21 cellular contexts compared by ENCODE assay signal in genomic region chr15:74752011-74752410, GRCh38. TPM values are rescaled to one million over a fixed set of nuclear protein-coding genes. Genes with fewer than 3 reads are reported as not detected.
DNase-seq lines count a peak whose midpoint lies in the region; ATAC-seq, FAIRE-seq and TF ChIP-seq lines count a peak whose summit lies in the region.
"Had no signal": no experiment of that assay in that cellular context is flagged by ENCODE, and none has a peak within 500 bp of the region (broad histone marks: within the 10 kb centered on the region; RNA-seq: fewer than 3 reads in every experiment).

No MANE protein-coding gene starts in this region.

- H2AK5ac ChIP-seq in neuronal stem cell (ENCODE audit: low read depth, low read length): no peak overlapping the region

- H3K23ac ChIP-seq in neuronal stem cell (ENCODE audit: low read depth, low read length, poor library complexity): no peak overlapping the region

- no TSS peak for BruUV-seq in HepG2 (replicated peaks; lab: Mats Ljungman, UMichigan)

- no peak overlapping the region for H3K4me3 Mint-ChIP-seq in chondrocyte (ENCODE audit: unreplicated experiment)
- H3K4me3 Mint-ChIP-seq: CD14-positive monocyte; CD8-positive, alpha-beta T cell had no signal

- H3K27me3 Mint-ChIP-seq in chondrocyte (ENCODE audit: low read depth): no peaks in the 10 kb centered on the region

- TF ChIP-seq EP300 in HepG2 (IDR thresholded peaks at IDR 0.05; ENCODE audit: low read depth in 2 of 2, low read length in 2 of 2) (no peak), HepG2 (CRISPR knock-in tag; IDR thresholded peaks at IDR 0.05; ENCODE audit: borderline replicate concordance) (no peak)

- H2BK12ac ChIP-seq in neuronal stem cell (ENCODE audit: low read length): no peak overlapping the region

- no peaks in the 10 kb centered on the region for H3K9me3 Mint-ChIP-seq in chondrocyte (ENCODE audit: low read depth)
- H3K9me3 Mint-ChIP-seq: CD14-positive monocyte; CD8-positive, alpha-beta T cell had no signal

- no peak for TF ChIP-seq RAD21 in HepG2 (CRISPR knock-in tag; IDR thresholded peaks at IDR 0.05)

- H3K27ac Mint-ChIP-seq in chondrocyte (ENCODE audit: unreplicated experiment): no peak overlapping the region
- H3K27ac Mint-ChIP-seq: CD14-positive monocyte; CD8-positive, alpha-beta T cell had no signal

- intact Hi-C loops in right lobe of liver (cut with DNase I) (no loop called here), HepG2 (cut with micrococcal nuclease; ENCODE audit: unreplicated experiment) (no loop called here), left lung (cut with DNase I) (no loop called here), upper lobe of right lung (cut with DNase I) (no loop called here), colonic mucosa (cut with DNase I) (no loop called here)

- DNase-seq in right lobe of liver (peak in 1 of 3 donors; percentile 30), HepG2 (ENCODE audit: low spot score) (no peak), left lung (no peak), neuronal stem cell (ENCODE audit: low spot score) (no peak), upper lobe of right lung (no peak), chondrocyte (ENCODE audit: low spot score) (no peak), colonic mucosa (no peak)
- DNase-seq: CD8-positive, alpha-beta T cell; COR-L47; DMS153; DMS79 treated with DMSO at 0.1 percent for 48 hours had no signal

- H3K4me2 ChIP-seq in HepG2 (ENCODE audit: low read depth, low read length): no peak overlapping the region
- no peak overlapping the region for H3K4me2 ChIP-seq in neuronal stem cell (ENCODE audit: insufficient read depth, low read length, poor library complexity, severe bottlenecking)

- no peak overlapping the region for H3K27ac ChIP-seq in right lobe of liver
- H3K27ac ChIP-seq in HepG2 (ENCODE audit: extremely low read length, insufficient read depth, low read length): no peak overlapping the region
- H3K27ac ChIP-seq in left lung: no peak overlapping the region
- no peak overlapping the region for H3K27ac ChIP-seq in neuronal stem cell (replicated peaks; ENCODE audit: low read length)
- H3K27ac ChIP-seq in upper lobe of right lung: peak overlapping the region; percentile 6
- H3K27ac ChIP-seq in colonic mucosa: no peak overlapping the region
- H3K27ac ChIP-seq: 22Rv1 had no signal

- peaks cover 0 to 11% (median 0%) of the 10 kb centered on the region in 4 donors for H3K36me3 ChIP-seq in right lobe of liver
- H3K36me3 ChIP-seq in HepG2 (replicated peaks in 1 of 2; ENCODE audit: control insufficient read depth in 1 of 2, insufficient read depth in 2 of 2, low read length in 2 of 2): no peaks in the 10 kb centered on the region
- no peaks in the 10 kb centered on the region for H3K36me3 ChIP-seq in left lung
- H3K36me3 ChIP-seq in neuronal stem cell (replicated peaks in 1 of 2; ENCODE audit: control insufficient read depth in 2 of 2, insufficient read depth in 2 of 2, low read length in 2 of 2): no peaks in the 10 kb centered on the region
- H3K36me3 ChIP-seq in upper lobe of right lung: no peaks in the 10 kb centered on the region
- no peaks in the 10 kb centered on the region for H3K36me3 ChIP-seq in colonic mucosa

- TF ChIP-seq CTCF in right lobe of liver (IDR thresholded peaks at IDR 0.05) (no peak), HepG2 (CRISPR knock-in tag; IDR thresholded peaks at IDR 0.05) (no peak), left lung (IDR thresholded peaks at IDR 0.05) (no peak), upper lobe of right lung (IDR thresholded peaks at IDR 0.05) (no peak), chondrocyte (IDR thresholded peaks at IDR 0.05) (no peak), colonic mucosa (IDR thresholded peaks at IDR 0.05) (no peak)

- peak overlapping the region; percentile 32 for H3K14ac ChIP-seq in neuronal stem cell (ENCODE audit: low read length)

- H3K9ac ChIP-seq in HepG2 (ENCODE audit: insufficient read depth, low read depth, low read length): no peak overlapping the region
- no peak overlapping the region for H3K9ac ChIP-seq in neuronal stem cell (ENCODE audit: low read depth, low read length, poor library complexity)
- no peak overlapping the region for H3K9ac ChIP-seq in colonic mucosa (ENCODE audit: low read depth in 2 of 2, low read length in 2 of 2)

- ATAC-seq in right lobe of liver (no peak), HepG2 (no peak), left lung (peak; percentile 11), upper lobe of right lung (peak; percentile 3), HG02885 (IDR thresholded peaks at IDR 0.05; ENCODE audit: poor library complexity, unreplicated experiment) (no peak)
- ATAC-seq: CD8-positive, alpha-beta T cell had no signal

- CTCF ChIA-PET in HepG2 (lab: Yijun Ruan, JAX; ENCODE audit: low intra/inter-chr PET ratio, low total read pairs): no interaction called here

- no peaks in the 10 kb centered on the region for H3K9me3 ChIP-seq in right lobe of liver
- no peaks in the 10 kb centered on the region for H3K9me3 ChIP-seq in HepG2 (ENCODE audit: low read length)
- no peaks in the 10 kb centered on the region for H3K9me3 ChIP-seq in left lung
- peaks cover 0 to 2% of the 10 kb centered on the region in 2 donors for H3K9me3 ChIP-seq in neuronal stem cell (replicated peaks in 1 of 2; ENCODE audit: control insufficient read depth in 2 of 2, insufficient read depth in 1 of 2, low read depth in 1 of 2, low read length in 2 of 2)
- H3K9me3 ChIP-seq in upper lobe of right lung: no peaks in the 10 kb centered on the region
- H3K9me3 ChIP-seq in colonic mucosa: no peaks in the 10 kb centered on the region

- no peak overlapping the region for H3K18ac ChIP-seq in neuronal stem cell (ENCODE audit: low read length)

- H2BK15ac ChIP-seq in neuronal stem cell (ENCODE audit: low read length): no peak overlapping the region

- H2AFZ ChIP-seq in HepG2 (ENCODE audit: low read length): no peak overlapping the region
- no peak overlapping the region for H2AFZ ChIP-seq in neuronal stem cell (ENCODE audit: low read length)

- no peak overlapping the region for H4K91ac ChIP-seq in neuronal stem cell (ENCODE audit: low read depth, low read length, poor library complexity)

- H3K4ac ChIP-seq in neuronal stem cell (ENCODE audit: low read length): no peak overlapping the region

- H4K20me1 ChIP-seq in HepG2 (ENCODE audit: insufficient read depth, low read length): no peaks in the 10 kb centered on the region

- H3K79me1 ChIP-seq in neuronal stem cell (ENCODE audit: low read depth, low read length): no peaks in the 10 kb centered on the region

- no peak overlapping the region for H2BK5ac ChIP-seq in neuronal stem cell (ENCODE audit: low read length)

- no peak overlapping the region for H4K8ac ChIP-seq in neuronal stem cell (ENCODE audit: low read depth, low read length)

- H3K4me1 ChIP-seq in right lobe of liver: peaks cover 0 to 32% (median 13%) of the 10 kb centered on the region in 4 donors
- H3K4me1 ChIP-seq in HepG2 (ENCODE audit: insufficient read depth, low read length): peaks cover 27% of the 10 kb centered on the region
- H3K4me1 ChIP-seq in left lung: no peaks in the 10 kb centered on the region
- peaks cover 0 to 11% of the 10 kb centered on the region in 2 donors for H3K4me1 ChIP-seq in neuronal stem cell (ENCODE audit: control insufficient read depth in 2 of 2, insufficient read depth in 1 of 2, low read depth in 1 of 2, low read length in 2 of 2)
- no peaks in the 10 kb centered on the region for H3K4me1 ChIP-seq in upper lobe of right lung
- H3K4me1 ChIP-seq in colonic mucosa: no peaks in the 10 kb centered on the region

- peaks cover 13% of the 10 kb centered on the region for H3K4me1 Mint-ChIP-seq in chondrocyte (ENCODE audit: low read depth)
- H3K4me1 Mint-ChIP-seq: CD14-positive monocyte had no signal

- H3K79me2 ChIP-seq in HepG2 (ENCODE audit: insufficient read depth, low read length): no peaks in the 10 kb centered on the region

- no peak for TF ChIP-seq POLR2A in right lobe of liver (IDR thresholded peaks at IDR 0.05)
- TF ChIP-seq POLR2A in HepG2 (IDR thresholded peaks at IDR 0.05; ENCODE audit: insufficient read depth in 1 of 2, low read depth in 2 of 2, low read length in 2 of 2): no peak

- no peaks in the 10 kb centered on the region for H3K36me3 Mint-ChIP-seq in chondrocyte (ENCODE audit: low read depth)
- H3K36me3 Mint-ChIP-seq: CD14-positive monocyte; CD8-positive, alpha-beta T cell had no signal

- H2BK120ac ChIP-seq in neuronal stem cell (ENCODE audit: low read depth, low read length): no peak overlapping the region

- no peak for FAIRE-seq in HepG2 (lab: Jason Lieb, UNC)
- FAIRE-seq: D721Med, G401.6, GM12891, H1 had no signal

- H3K4me3 ChIP-seq in right lobe of liver (peak overlapping the region in 2 of 3 donors; percentile 42 to 48), HepG2 (replicated peaks in 1 of 3; ENCODE audit: insufficient read depth in 1 of 3, low read depth in 2 of 3, low read length in 3 of 3) (no peak overlapping the region), left lung (no peak overlapping the region), neuronal stem cell (ENCODE audit: low read length in 2 of 2) (no peak overlapping the region), upper lobe of right lung (no peak overlapping the region), colonic mucosa (no peak overlapping the region)

- POLR2A ChIA-PET in HepG2 (lab: Yijun Ruan, JAX): interaction anchor here (1.0 to 1.4 kb wide), 2 partner anchors 8 to 21 kb away, joined by 3 read pairs; no protein-coding TSS in a partner anchor

- WGBS in right lobe of liver (ENCODE audit: insufficient coverage, low coverage, low lambda C conversion rate, missing lambda C conversion rate): 51% methylated on average over 4 of the region's 8 CpGs
- 71% methylated on average over 8 of the region's 8 CpGs for WGBS in HepG2 (ENCODE audit: low lambda C conversion rate)
- WGBS in neuronal stem cell (ENCODE audit: extremely low coverage in 2 of 2, insufficient read length in 2 of 2, insufficient replicate concordance in 1 of 2), 2 donors: no CpG with 5 or more reads among the region's 8 CpGs

- in situ Hi-C loops in HepG2 (cut with HindIII; ENCODE audit: extremely low pct_ligation_motif_present, low pct_unique_long_range_greater_than_20kb): no loop called here

- H3K27me3 ChIP-seq in right lobe of liver (no peaks in the 10 kb centered on the region), HepG2 (ENCODE audit: control insufficient read depth in 1 of 2, insufficient read depth in 2 of 2, low read length in 2 of 2) (no peaks in the 10 kb centered on the region; a peak in 1 of 5 replicates), left lung (no peaks in the 10 kb centered on the region), neuronal stem cell (ENCODE audit: control insufficient read depth in 3 of 3, insufficient read depth in 3 of 3, low read depth in 1 of 3, low read length in 3 of 3) (peaks cover 0 to 38% (median 38%) of the 10 kb centered on the region in 3 experiments), upper lobe of right lung (no peaks in the 10 kb centered on the region), colonic mucosa (no peaks in the 10 kb centered on the region)

RNA-seq across cellular contexts. Expression of gene CYP1A2, which starts 3.4 kb away (rescaled TPM):
- 100 to 1,000 TPM in 2 of 6 experiments, 10 to 100 TPM in 2, 1 to 10 TPM in 1, under 1 TPM in 1; 0.81 to 235 (median 65.0) TPM for total RNA-seq in right lobe of liver
- total RNA-seq in HepG2 (2016; rRNA removed; fragmentation: Illumina TruSeq; extraction: Trizol): not detected in 2 replicates
- not detected in 2 replicates for total RNA-seq in HepG2 (2016; cell fraction: cytosol; rRNA removed; fragmentation: Illumina TruSeq; extraction: Trizol; ENCODE audit: low read depth)
- total RNA-seq in HepG2 (2016; cell fraction: insoluble cytoplasmic fraction; rRNA removed; fragmentation: Illumina TruSeq; extraction: Trizol): not detected in 2 replicates
- total RNA-seq in HepG2 (2016; cell fraction: membrane; rRNA removed; fragmentation: Illumina TruSeq; extraction: Trizol): not detected in 2 replicates
- total RNA-seq in HepG2 (2016; cell fraction: nucleus; rRNA removed; fragmentation: Illumina TruSeq; extraction: Trizol): not detected in 2 replicates
- 0.07 and 0.09 TPM in 2 replicates for polyA plus RNA-seq in HepG2 (2011; rRNA removed)
- 0.03 and 0.13 TPM in 2 replicates for polyA plus RNA-seq in HepG2 (2011; cell fraction: cytosol; rRNA removed)
- polyA plus RNA-seq in HepG2 (2011; cell fraction: nucleus; rRNA removed): 0.03 TPM in 1 of 2 replicates, not detected in the other
- polyA plus RNA-seq in HepG2 (2012): 0.12 and 0.23 TPM in 2 replicates
- not detected in 2 replicates for polyA plus RNA-seq in HepG2 (2016; cell fraction: cytosol; fragmentation: Illumina TruSeq; extraction: Trizol; ENCODE audit: low read depth)
- not detected in 2 replicates for polyA plus RNA-seq in HepG2 (2016; cell fraction: insoluble cytoplasmic fraction; fragmentation: Illumina TruSeq; extraction: Trizol; ENCODE audit: low read depth)
- not detected in 2 replicates for polyA plus RNA-seq in HepG2 (2016; cell fraction: membrane; fragmentation: Illumina TruSeq; extraction: Trizol; ENCODE audit: low read depth)
- polyA plus RNA-seq in HepG2 (2016; cell fraction: nucleus; fragmentation: Illumina TruSeq; extraction: Trizol; ENCODE audit: insufficient read depth, low read depth): not detected in 2 replicates
- polyA minus RNA-seq in HepG2 (2011; rRNA and poly(A)+ RNA removed; ENCODE audit: low replicate concordance): 0.05 TPM in 1 of 2 replicates, not detected in the other
- polyA minus RNA-seq in HepG2 (2011; cell fraction: cytosol; rRNA and poly(A)+ RNA removed): not detected in 2 replicates
- polyA minus RNA-seq in HepG2 (2011; cell fraction: nucleus; rRNA and poly(A)+ RNA removed): not detected in 2 replicates
- under 1 TPM in 1 of 2 donors, not detected in 1; 0.15 TPM for total RNA-seq in left lung
- not detected for polyA plus RNA-seq in neuronal stem cell (2013, experiment 1 of 2)
- polyA plus RNA-seq in neuronal stem cell (2013, experiment 2 of 2): not detected
- 0.32 TPM for total RNA-seq in upper lobe of right lung
- not detected in 3 replicates for total RNA-seq in chondrocyte
- total RNA-seq in colonic mucosa: not detected
- total RNA-seq: A673; CD8-positive, alpha-beta T cell; H1; HT1080 had no signal
- polyA plus RNA-seq: BJ, CD14-positive monocyte, H1 had no signal

RNA-seq across cellular contexts. Expression of gene CYP1A1, which starts 26.7 kb away (rescaled TPM):
- total RNA-seq in right lobe of liver (10 to 100 TPM in 1 of 6 experiments, 1 to 10 TPM in 4, under 1 TPM in 1; 0.31 to 12.5 (median 2.9) TPM), HepG2 (2016; rRNA removed; fragmentation: Illumina TruSeq; extraction: Trizol) (4.1 and 7.9 TPM in 2 replicates), left lung (not detected), upper lobe of right lung (2.4 TPM), chondrocyte (0.22 to 0.67 TPM (median 0.27 TPM) in 3 replicates), colonic mucosa (not detected)
- 1.3 and 1.7 TPM in 2 replicates for total RNA-seq in HepG2 (2016; cell fraction: cytosol; rRNA removed; fragmentation: Illumina TruSeq; extraction: Trizol; ENCODE audit: low read depth)
- total RNA-seq in HepG2 (2016; cell fraction: insoluble cytoplasmic fraction; rRNA removed; fragmentation: Illumina TruSeq; extraction: Trizol): 3.5 and 7.6 TPM in 2 replicates
- total RNA-seq in HepG2 (2016; cell fraction: membrane; rRNA removed; fragmentation: Illumina TruSeq; extraction: Trizol): 3.3 and 3.8 TPM in 2 replicates
- total RNA-seq in HepG2 (2016; cell fraction: nucleus; rRNA removed; fragmentation: Illumina TruSeq; extraction: Trizol): 8.5 and 8.7 TPM in 2 replicates
- polyA plus RNA-seq in HepG2 (2011; rRNA removed): 8.0 and 11.0 TPM in 2 replicates
- polyA plus RNA-seq in HepG2 (2011; cell fraction: cytosol; rRNA removed): 7.0 and 10.8 TPM in 2 replicates
- polyA plus RNA-seq in HepG2 (2011; cell fraction: nucleus; rRNA removed): 8.4 and 11.9 TPM in 2 replicates
- polyA plus RNA-seq in HepG2 (2012): 7.0 and 9.5 TPM in 2 replicates
- 1.2 TPM in 2 replicates for polyA plus RNA-seq in HepG2 (2016; cell fraction: cytosol; fragmentation: Illumina TruSeq; extraction: Trizol; ENCODE audit: low read depth)
- 3.4 and 3.6 TPM in 2 replicates for polyA plus RNA-seq in HepG2 (2016; cell fraction: insoluble cytoplasmic fraction; fragmentation: Illumina TruSeq; extraction: Trizol; ENCODE audit: low read depth)
- polyA plus RNA-seq in HepG2 (2016; cell fraction: membrane; fragmentation: Illumina TruSeq; extraction: Trizol; ENCODE audit: low read depth): 1.9 and 2.1 TPM in 2 replicates
- polyA plus RNA-seq in HepG2 (2016; cell fraction: nucleus; fragmentation: Illumina TruSeq; extraction: Trizol; ENCODE audit: insufficient read depth, low read depth): 13.4 and 14.2 TPM in 2 replicates
- polyA minus RNA-seq in HepG2 (2011; rRNA and poly(A)+ RNA removed; ENCODE audit: low replicate concordance): 2.4 and 6.8 TPM in 2 replicates
- polyA minus RNA-seq in HepG2 (2011; cell fraction: cytosol; rRNA and poly(A)+ RNA removed): 2.5 and 7.8 TPM in 2 replicates
- polyA minus RNA-seq in HepG2 (2011; cell fraction: nucleus; rRNA and poly(A)+ RNA removed): 1.9 and 5.3 TPM in 2 replicates
- polyA plus RNA-seq in neuronal stem cell (2013, experiment 1 of 2): 0.56 TPM
- polyA plus RNA-seq in neuronal stem cell (2013, experiment 2 of 2): 0.33 TPM
- total RNA-seq: CD8-positive, alpha-beta T cell had no signal
- polyA plus RNA-seq: BJ, CD14-positive monocyte had no signal

RNA-seq across cellular contexts. Expression of gene CSK, which starts 29.9 kb away (rescaled TPM):
- 10 to 100 TPM; 22.2 to 50.9 (median 32.7) TPM for total RNA-seq in right lobe of liver
- 20.6 and 21.3 TPM in 2 replicates for total RNA-seq in HepG2 (2016; rRNA removed; fragmentation: Illumina TruSeq; extraction: Trizol)
- 8.5 and 9.2 TPM in 2 replicates for total RNA-seq in HepG2 (2016; cell fraction: cytosol; rRNA removed; fragmentation: Illumina TruSeq; extraction: Trizol; ENCODE audit: low read depth)
- 17.5 and 21.5 TPM in 2 replicates for total RNA-seq in HepG2 (2016; cell fraction: insoluble cytoplasmic fraction; rRNA removed; fragmentation: Illumina TruSeq; extraction: Trizol)
- 24.6 and 31.5 TPM in 2 replicates for total RNA-seq in HepG2 (2016; cell fraction: membrane; rRNA removed; fragmentation: Illumina TruSeq; extraction: Trizol)
- 22.6 and 23.4 TPM in 2 replicates for total RNA-seq in HepG2 (2016; cell fraction: nucleus; rRNA removed; fragmentation: Illumina TruSeq; extraction: Trizol)
- 12.5 and 18.8 TPM in 2 replicates for polyA plus RNA-seq in HepG2 (2011; rRNA removed)
- polyA plus RNA-seq in HepG2 (2011; cell fraction: cytosol; rRNA removed): 13.9 and 14.0 TPM in 2 replicates
- 67.4 and 72.0 TPM in 2 replicates for polyA plus RNA-seq in HepG2 (2011; cell fraction: nucleus; rRNA removed)
- polyA plus RNA-seq in HepG2 (2012): 26.5 and 39.5 TPM in 2 replicates
- polyA plus RNA-seq in HepG2 (2016; cell fraction: cytosol; fragmentation: Illumina TruSeq; extraction: Trizol; ENCODE audit: low read depth): 10.3 and 12.4 TPM in 2 replicates
- polyA plus RNA-seq in HepG2 (2016; cell fraction: insoluble cytoplasmic fraction; fragmentation: Illumina TruSeq; extraction: Trizol; ENCODE audit: low read depth): 42.9 and 49.6 TPM in 2 replicates
- polyA plus RNA-seq in HepG2 (2016; cell fraction: membrane; fragmentation: Illumina TruSeq; extraction: Trizol; ENCODE audit: low read depth): 24.4 and 34.3 TPM in 2 replicates
- 80.5 and 84.1 TPM in 2 replicates for polyA plus RNA-seq in HepG2 (2016; cell fraction: nucleus; fragmentation: Illumina TruSeq; extraction: Trizol; ENCODE audit: insufficient read depth, low read depth)
- 34.0 and 51.8 TPM in 2 replicates for polyA minus RNA-seq in HepG2 (2011; rRNA and poly(A)+ RNA removed; ENCODE audit: low replicate concordance)
- polyA minus RNA-seq in HepG2 (2011; cell fraction: cytosol; rRNA and poly(A)+ RNA removed): 19.3 and 20.3 TPM in 2 replicates
- 23.4 and 28.1 TPM in 2 replicates for polyA minus RNA-seq in HepG2 (2011; cell fraction: nucleus; rRNA and poly(A)+ RNA removed)
- 100 to 1,000 TPM in 1 of 2 donors, 10 to 100 TPM in 1; 52.3 to 101 TPM for total RNA-seq in left lung
- polyA plus RNA-seq in neuronal stem cell (2013, experiment 1 of 2): 40.7 TPM
- polyA plus RNA-seq in neuronal stem cell (2013, experiment 2 of 2): 40.4 TPM
- 65.6 TPM for total RNA-seq in upper lobe of right lung
- total RNA-seq in chondrocyte: 39.9 to 47.4 TPM (median 41.5 TPM) in 3 replicates
- total RNA-seq in colonic mucosa: 100 to 1,000 TPM in 1 of 2 donors, 10 to 100 TPM in 1; 64.3 to 126 TPM

RNA-seq across cellular contexts. Expression of gene EDC3, which starts 56.2 kb away (rescaled TPM):
- total RNA-seq in right lobe of liver: 10 to 100 TPM; 10.9 to 16.2 (median 11.8) TPM
- total RNA-seq in HepG2 (2016; rRNA removed; fragmentation: Illumina TruSeq; extraction: Trizol): 17.4 and 24.3 TPM in 2 replicates
- 24.4 and 37.5 TPM in 2 replicates for total RNA-seq in HepG2 (2016; cell fraction: cytosol; rRNA removed; fragmentation: Illumina TruSeq; extraction: Trizol; ENCODE audit: low read depth)
- total RNA-seq in HepG2 (2016; cell fraction: insoluble cytoplasmic fraction; rRNA removed; fragmentation: Illumina TruSeq; extraction: Trizol): 16.8 and 20.8 TPM in 2 replicates
- 12.3 and 12.5 TPM in 2 replicates for total RNA-seq in HepG2 (2016; cell fraction: membrane; rRNA removed; fragmentation: Illumina TruSeq; extraction: Trizol)
- 25.1 and 27.9 TPM in 2 replicates for total RNA-seq in HepG2 (2016; cell fraction: nucleus; rRNA removed; fragmentation: Illumina TruSeq; extraction: Trizol)
- 32.0 and 40.9 TPM in 2 replicates for polyA plus RNA-seq in HepG2 (2011; rRNA removed)
- polyA plus RNA-seq in HepG2 (2011; cell fraction: cytosol; rRNA removed): 24.9 and 25.8 TPM in 2 replicates
- polyA plus RNA-seq in HepG2 (2011; cell fraction: nucleus; rRNA removed): 48.2 and 53.0 TPM in 2 replicates
- 21.6 and 24.3 TPM in 2 replicates for polyA plus RNA-seq in HepG2 (2012)
- 2.8 TPM in 2 replicates for polyA plus RNA-seq in HepG2 (2016; cell fraction: cytosol; fragmentation: Illumina TruSeq; extraction: Trizol; ENCODE audit: low read depth)
- polyA plus RNA-seq in HepG2 (2016; cell fraction: insoluble cytoplasmic fraction; fragmentation: Illumina TruSeq; extraction: Trizol; ENCODE audit: low read depth): 33.6 and 38.5 TPM in 2 replicates
- polyA plus RNA-seq in HepG2 (2016; cell fraction: membrane; fragmentation: Illumina TruSeq; extraction: Trizol; ENCODE audit: low read depth): 5.3 and 6.3 TPM in 2 replicates
- 42.7 and 44.8 TPM in 2 replicates for polyA plus RNA-seq in HepG2 (2016; cell fraction: nucleus; fragmentation: Illumina TruSeq; extraction: Trizol; ENCODE audit: insufficient read depth, low read depth)
- 107 and 153 TPM in 2 replicates for polyA minus RNA-seq in HepG2 (2011; rRNA and poly(A)+ RNA removed; ENCODE audit: low replicate concordance)
- 20.9 and 36.0 TPM in 2 replicates for polyA minus RNA-seq in HepG2 (2011; cell fraction: cytosol; rRNA and poly(A)+ RNA removed)
- polyA minus RNA-seq in HepG2 (2011; cell fraction: nucleus; rRNA and poly(A)+ RNA removed): 46.6 and 50.0 TPM in 2 replicates
- 10 to 100 TPM; 27.9 to 28.0 TPM for total RNA-seq in left lung
- 31.9 TPM for polyA plus RNA-seq in neuronal stem cell (2013, experiment 1 of 2)
- 30.1 TPM for polyA plus RNA-seq in neuronal stem cell (2013, experiment 2 of 2)
- 31.5 TPM for total RNA-seq in upper lobe of right lung
- 32.8 to 46.0 TPM (median 41.0 TPM) in 3 replicates for total RNA-seq in chondrocyte
- total RNA-seq in colonic mucosa: 10 to 100 TPM; 21.3 to 32.7 TPM

Comparison
In these comparisons a context has a peak if more than half of its experiments do, and no peak if none do; other contexts are left out.
1. H3K4me3 ChIP-seq: peak in right lobe of liver (2 of 3); none in HepG2 (0 of 3), left lung (0 of 2), neuronal stem cell (0 of 2), upper lobe of right lung (single experiment) and colonic mucosa (single experiment).
2. ATAC-seq: peak in left lung (single experiment) and upper lobe of right lung (single experiment); none in right lobe of liver (0 of 4), HepG2 (single experiment) and HG02885 (single experiment).